8 cellular contexts compared by ENCODE assay signal in genomic region chr16:57998484-57998883, GRCh38. TPM values are rescaled to one million over a fixed set of nuclear protein-coding genes. Genes with fewer than 3 reads are reported as not detected.
A peak's percentile ranks its signal among the peaks of the same experiment; 100 is the strongest.
DNase-seq lines count a peak whose midpoint lies in the region; ATAC-seq and TF ChIP-seq lines count a peak whose summit lies in the region.

No MANE protein-coding gene starts in this region.

- DNase-seq in T-helper 1 cell (peak in 4 of 5 donors; percentile 35 to 85 (median 41)), cardiac fibroblast (ENCODE audit: low read depth in 2 of 2) (peak; percentile 49 to 60), A673 (ENCODE audit: low spot score) (no peak)

- H3K4me3 ChIP-seq in DOHH2 (ENCODE audit: low read length) (no peak overlapping the region), cardiac fibroblast (replicated peaks in 1 of 2; ENCODE audit: low read depth in 2 of 2, low read length in 2 of 2) (no peak overlapping the region), skin epidermis (peak overlapping the region in 1 of 7 experiments; percentile 88), A673 (ENCODE audit: low read depth, low read length, poor library complexity, severe bottlenecking) (no peak overlapping the region)

- H3F3A ChIP-seq in DOHH2 (ENCODE audit: control insufficient read depth, insufficient read depth): peaks cover 7% of the 10 kb centered on the region; the same call in 1 of the 2 replicates

- CTCF ChIA-PET in A673 (lab: Charles Lee): no interaction called here

- H3K27ac ChIP-seq in DOHH2 (ENCODE audit: low read depth, low read length) (no peak overlapping the region), skin epidermis (peak overlapping the region in 14 of 21 experiments; percentile 21 to 94 (median 86)), A673 (ENCODE audit: low read depth, low read length, poor library complexity, severe bottlenecking) (no peak overlapping the region)

- peaks cover 22% of the 10 kb centered on the region for H3K79me2 ChIP-seq in DOHH2 (ENCODE audit: control insufficient read depth, low read length)

- peaks cover 25% of the 10 kb centered on the region for H3K4me1 ChIP-seq in DOHH2 (ENCODE audit: control insufficient read depth, low read length)
- H3K4me1 ChIP-seq in A673 (ENCODE audit: insufficient read depth, low read length, poor library complexity, severe bottlenecking): peaks cover 24% of the 10 kb centered on the region

- TF ChIP-seq CTCF in DOHH2 (IDR thresholded peaks at IDR 0.05; ENCODE audit: low read depth, low read length, poor library complexity, severe bottlenecking) (no peak), cardiac fibroblast (IDR thresholded peaks at IDR 0.05; ENCODE audit: low read depth, low read length) (no peak), A673 (conservative IDR thresholded peaks at IDR 0.05; ENCODE audit: low read depth, low read length) (no peak)

- H3K27me3 ChIP-seq in DOHH2 (ENCODE audit: control insufficient read depth, low read length) (no peaks in the 10 kb centered on the region), A673 (replicated peaks; ENCODE audit: insufficient read depth, low read depth, low read length, poor library complexity) (no peaks in the 10 kb centered on the region)

- H3K4me2 ChIP-seq in DOHH2 (ENCODE audit: low read length): 0 out of 2 replicates have a peak overlapping the region, but pooled peaks have one; percentile 93

- ATAC-seq in HG02884 (IDR thresholded peaks at IDR 0.05; ENCODE audit: unreplicated experiment) (no peak), GM21825 (IDR thresholded peaks at IDR 0.05; ENCODE audit: unreplicated experiment) (no peak), HG03045 (IDR thresholded peaks at IDR 0.05; ENCODE audit: unreplicated experiment) (no peak)

- intact Hi-C loops in A673 (cut with micrococcal nuclease; ENCODE audit: unreplicated experiment): no loop called here

- H3K36me3 ChIP-seq in DOHH2 (ENCODE audit: control insufficient read depth, low read length) (peaks cover 47% of the 10 kb centered on the region), A673 (ENCODE audit: insufficient read depth, low read length, poor library complexity, severe bottlenecking) (peaks cover 4% of the 10 kb centered on the region)

- no peaks in the 10 kb centered on the region for H3K9me2 ChIP-seq in DOHH2 (replicated peaks; ENCODE audit: control insufficient read depth, low read length)

- no peaks in the 10 kb centered on the region for H3K9me3 ChIP-seq in DOHH2 (ENCODE audit: control insufficient read depth, insufficient read depth, low read length)
- no peaks in the 10 kb centered on the region for H3K9me3 ChIP-seq in A673 (ENCODE audit: low read depth, low read length, poor library complexity, severe bottlenecking)

- no TSS peak for BruUV-seq in A673 (replicated peaks; lab: Mats Ljungman, UMichigan)

- peaks cover 6% of the 10 kb centered on the region; the same call in 1 of the 2 replicates for H4K20me1 ChIP-seq in DOHH2 (ENCODE audit: control insufficient read depth, insufficient read depth, low read depth, low read length)

- POLR2A ChIA-PET in A673 (lab: Charles Lee; ENCODE audit: low non-redundant PET): no interaction called here

RNA-seq across cellular contexts. Expression of gene ZNF319, which starts 2.0 kb away (rescaled TPM):
- 11.7 and 12.9 TPM in 2 replicates for total RNA-seq in A673 (2021)

RNA-seq across cellular contexts. Expression of gene USB1, which starts 2.7 kb away (rescaled TPM):
- total RNA-seq in A673 (2021): 99.5 and 106 TPM in 2 replicates

RNA-seq across cellular contexts. Expression of gene MMP15, which starts 27.1 kb away (rescaled TPM):
- 4.5 and 7.0 TPM in 2 replicates for total RNA-seq in A673 (2021)

RNA-seq across cellular contexts. Expression of gene CNGB1, which starts 27.6 kb away (rescaled TPM):
- not detected in 2 replicates for total RNA-seq in A673 (2021)

Comparison
In these comparisons a context has a peak if more than half of its experiments do, and no peak if none do; other contexts are left out.
1. H3K27ac ChIP-seq: peak in skin epidermis (14 of 21); none in DOHH2 (single experiment) and A673 (single experiment).